Comparison of ENCODE assay signal across 28 cellular contexts in genomic region chr15:80399508-80399907, GRCh38.
"Had no signal": no experiment of that assay in that cellular context is flagged by ENCODE, and none has a peak within 500 bp of the region (broad histone marks: within the 10 kb centered on the region; RNA-seq: fewer than 3 reads in every experiment).

No MANE protein-coding gene starts in this region.

- H3K4me3 ChIP-seq: stomach, suprapubic skin, testis, thoracic aorta, thyroid gland, tibial artery, tibial nerve, transverse colon, upper lobe of left lung, upper lobe of right lung, uterus, vagina had no signal

- H3K4me1 Mint-ChIP-seq: stimulated activated effector memory CD8-positive, alpha-beta T cell treated with anti-CD3 and anti-CD28 coated beads, Interleukin-12 subunit alpha, Interleukin-12 subunit beta, amount 100 ng/mL, for 72 hours; stimulated activated memory B cell treated with anti-CD40 and anti-IgM and Interleukin-4, amounts not matched to agents 10 μg/mL and 1 μg/mL and 100 μg/mL, for 72 hours; stimulated activated naive B cell treated with anti-CD40 and anti-IgM and Interleukin-4, amounts not matched to agents 10 μg/mL and 1 μg/mL and 100 μg/mL, for 72 hours; stimulated activated naive CD8-positive, alpha-beta T cell treated with anti-CD3 and anti-CD28 coated beads, Interleukin-15, amount 100 ng/mL, for 72 hours had no signal

- H3K27ac ChIP-seq: stomach, suprapubic skin, testis, thoracic aorta, thyroid gland, tibial artery, tibial nerve, transverse colon, upper lobe of left lung, upper lobe of right lung, uterus, vagina had no signal

- H3K4me3 Mint-ChIP-seq: stimulated activated effector memory CD8-positive, alpha-beta T cell treated with anti-CD3 and anti-CD28 coated beads, Interleukin-12 subunit alpha, Interleukin-12 subunit beta, amount 100 ng/mL, for 72 hours; stimulated activated memory B cell treated with anti-CD40 and anti-IgM and Interleukin-4, amounts not matched to agents 10 μg/mL and 1 μg/mL and 100 μg/mL, for 72 hours; stimulated activated naive B cell treated with anti-CD40 and anti-IgM and Interleukin-4, amounts not matched to agents 10 μg/mL and 1 μg/mL and 100 μg/mL, for 72 hours; stimulated activated naive CD8-positive, alpha-beta T cell treated with anti-CD3 and anti-CD28 coated beads, Interleukin-15, amount 100 ng/mL, for 72 hours; stimulated activated naive CD8-positive, alpha-beta T cell treated with anti-CD3 and anti-CD28 coated beads, Interleukin-15, Interleukin-2, amounts not matched to agents 100 ng/mL and 50 ng/mL, for 24 hours; type B pancreatic cell had no signal

- H3K4me1 ChIP-seq: upper lobe of right lung had no signal

- H3K27me3 ChIP-seq: testis, thyroid gland, tibial artery, uterus, vagina had no signal

- DNase-seq: stimulated activated CD4-positive, alpha-beta T cell treated with anti-CD3 and anti-CD28 coated beads, Interleukin-2, amount 100 ng/mL, for 48 hours; stimulated activated CD4-positive, alpha-beta T cell treated with anti-CD3 and anti-CD28 coated beads, Interleukin-4, amount 100 ng/mL, for 1 hour; stimulated activated CD4-positive, alpha-beta T cell treated with anti-CD3 and anti-CD28 coated beads, Interleukin-4, amount 100 ng/mL, for 24 hours; stimulated activated CD4-positive, alpha-beta T cell treated with anti-CD3 and anti-CD28 coated beads, Interleukin-4, amount 100 ng/mL, for 4 hours; stimulated activated CD8-positive, alpha-beta memory T cell treated with anti-CD3 and anti-CD28 coated beads, Interleukin-4, amount 100 ng/mL, for 48 hours; stimulated activated naive B cell treated with anti-CD40 and anti-IgM and Interleukin-4, amounts not matched to agents 10 μg/mL and 1 μg/mL and 100 μg/mL, for 72 hours; stimulated activated naive CD4-positive, alpha-beta T cell; stimulated activated naive CD4-positive, alpha-beta T cell treated with Interleukin-2 at 50 U/mL for 16 hours; stimulated activated naive CD8-positive, alpha-beta T cell treated with anti-CD3 and anti-CD28 coated beads, Interleukin-15, amount 100 ng/mL, for 72 hours; stimulated activated naive CD8-positive, alpha-beta T cell treated with anti-CD3 and anti-CD28 coated beads, Interleukin-15, Interleukin-2, amounts not matched to agents 100 U/mL and 50 U/mL, for 24 hours; stomach; substantia nigra; testis; thyroid gland; tibial artery; transverse colon; trophoblast cell; upper lobe of left lung; upper lobe of right lung; uterus had no signal

- H3K9me3 Mint-ChIP-seq: stimulated activated effector memory CD8-positive, alpha-beta T cell treated with anti-CD3 and anti-CD28 coated beads, Interleukin-12 subunit alpha, Interleukin-12 subunit beta, amount 100 ng/mL, for 72 hours; stimulated activated memory B cell treated with anti-CD40 and anti-IgM and Interleukin-4, amounts not matched to agents 10 μg/mL and 1 μg/mL and 100 μg/mL, for 72 hours; stimulated activated naive B cell treated with anti-CD40 and anti-IgM and Interleukin-4, amounts not matched to agents 10 μg/mL and 1 μg/mL and 100 μg/mL, for 72 hours; stimulated activated naive CD8-positive, alpha-beta T cell treated with anti-CD3 and anti-CD28 coated beads, Interleukin-15, amount 100 ng/mL, for 72 hours; stimulated activated naive CD8-positive, alpha-beta T cell treated with anti-CD3 and anti-CD28 coated beads, Interleukin-15, Interleukin-2, amounts not matched to agents 100 ng/mL and 50 ng/mL, for 24 hours; type B pancreatic cell had no signal

- H3K36me3 ChIP-seq: stomach, suprapubic skin, thoracic aorta, thyroid gland, tibial artery, tibial nerve, transverse colon, upper lobe of left lung, upper lobe of right lung, uterus, vagina had no signal

- H3K27ac Mint-ChIP-seq: stimulated activated effector memory CD8-positive, alpha-beta T cell treated with anti-CD3 and anti-CD28 coated beads, Interleukin-12 subunit alpha, Interleukin-12 subunit beta, amount 100 ng/mL, for 72 hours; stimulated activated memory B cell treated with anti-CD40 and anti-IgM and Interleukin-4, amounts not matched to agents 10 μg/mL and 1 μg/mL and 100 μg/mL, for 72 hours; stimulated activated naive B cell treated with anti-CD40 and anti-IgM and Interleukin-4, amounts not matched to agents 10 μg/mL and 1 μg/mL and 100 μg/mL, for 72 hours; stimulated activated naive CD8-positive, alpha-beta T cell treated with anti-CD3 and anti-CD28 coated beads, Interleukin-15, amount 100 ng/mL, for 72 hours; stimulated activated naive CD8-positive, alpha-beta T cell treated with anti-CD3 and anti-CD28 coated beads, Interleukin-15, Interleukin-2, amounts not matched to agents 100 ng/mL and 50 ng/mL, for 24 hours; type B pancreatic cell had no signal

- H3K9me3 ChIP-seq: stomach, suprapubic skin, testis, thoracic aorta, thyroid gland, tibial artery, tibial nerve, transverse colon, upper lobe of left lung, upper lobe of right lung, uterus, vagina had no signal

- H3K36me3 Mint-ChIP-seq: stimulated activated effector memory CD8-positive, alpha-beta T cell treated with anti-CD3 and anti-CD28 coated beads, Interleukin-12 subunit alpha, Interleukin-12 subunit beta, amount 100 ng/mL, for 72 hours; stimulated activated memory B cell treated with anti-CD40 and anti-IgM and Interleukin-4, amounts not matched to agents 10 μg/mL and 1 μg/mL and 100 μg/mL, for 72 hours; stimulated activated naive B cell treated with anti-CD40 and anti-IgM and Interleukin-4, amounts not matched to agents 10 μg/mL and 1 μg/mL and 100 μg/mL, for 72 hours; type B pancreatic cell had no signal
